8 cellular contexts compared by ENCODE assay signal in the genomic region with DNA sequence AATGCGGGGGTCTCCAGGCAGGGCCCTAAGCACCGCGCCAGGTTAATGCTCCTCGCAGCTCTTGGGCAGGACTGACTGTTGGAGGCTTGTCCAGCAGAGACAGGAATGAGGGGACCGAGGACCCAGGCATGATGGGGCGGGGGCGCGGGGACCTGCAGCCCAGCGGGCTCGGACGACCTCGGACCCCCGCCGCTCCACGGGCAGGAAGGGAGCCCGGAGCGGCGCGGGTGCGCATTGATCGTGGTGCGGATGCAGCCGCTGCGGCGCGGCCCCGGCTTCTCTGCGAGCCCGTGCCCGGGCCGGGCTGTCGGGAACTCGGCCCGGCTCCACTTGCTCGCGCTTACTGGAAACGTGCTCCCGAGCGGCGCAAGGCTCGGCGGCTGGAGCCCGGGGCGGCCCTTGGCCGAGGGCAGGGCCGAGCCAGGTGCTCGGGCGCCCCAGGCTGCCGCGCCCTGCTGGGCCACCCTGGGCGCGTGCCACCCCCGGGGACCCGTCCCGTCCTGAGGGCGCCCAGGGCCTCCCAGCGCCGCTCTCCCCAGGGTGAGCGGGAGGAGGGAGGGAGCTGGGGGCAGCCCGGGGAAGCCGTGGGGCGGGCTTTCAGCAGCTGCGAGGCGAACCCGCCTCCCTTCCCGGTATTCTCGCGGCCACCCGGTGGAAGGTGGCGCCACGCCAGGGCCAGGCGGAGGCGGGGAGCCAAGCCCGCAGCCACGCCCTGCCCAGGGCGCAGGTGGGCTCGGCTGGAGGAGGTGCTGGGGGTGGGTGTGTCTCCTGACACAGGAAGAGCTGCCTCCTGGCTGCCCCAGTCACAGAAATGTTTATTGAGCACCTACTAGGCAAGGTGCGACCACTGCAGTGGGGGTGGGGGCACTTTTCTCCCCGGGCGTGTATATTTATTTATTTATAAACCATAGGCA. TPM values are rescaled to one million over a fixed set of nuclear protein-coding genes. Genes with fewer than 3 reads are reported as not detected.
A peak's percentile ranks its signal among the peaks of the same experiment; 100 is the strongest.
DNase-seq lines count a peak whose midpoint lies in the region; ATAC-seq and TF ChIP-seq lines count a peak whose summit lies in the region.

No MANE protein-coding gene starts in this region.

- peaks cover 34 to 54% (median 45%) of the 10 kb centered on the region in 6 donors for H3K4me1 ChIP-seq in spleen

- H3K9me3 ChIP-seq in spleen: no peaks in the 10 kb centered on the region

- TF ChIP-seq POLR2A in spleen (IDR thresholded peaks at IDR 0.05): no peak

- ATAC-seq in GM18867 (IDR thresholded peaks at IDR 0.05; ENCODE audit: unreplicated experiment): peak; percentile 38
- ATAC-seq in GM18517 (IDR thresholded peaks at IDR 0.05; ENCODE audit: unreplicated experiment): no peak
- no peak for ATAC-seq in HG03571 (IDR thresholded peaks at IDR 0.05; ENCODE audit: unreplicated experiment)

- intact Hi-C loops in spleen (cut with DNase I; ENCODE audit: low total_unique reads): no loop called here

- DNase-seq in NCI-H1092 treated with DMSO at 0.1 percent for 48 hours (lab: John Stamatoyannopoulos, UW) (peak; percentile 65), T-helper 1 cell (peak; percentile 53 to 82 (median 57)), astrocyte of the cerebellum (ENCODE audit: low read depth) (no peak), spleen (peak; percentile 89)

- 4 to 6% (median 4%) methylated on average over 52 to 80 of the region's 80 CpGs for WGBS in spleen, 5 donors

- TF ChIP-seq CTCF in astrocyte of the cerebellum (IDR thresholded peaks at IDR 0.05; ENCODE audit: low read depth, low read length, missing control alignments): no peak
- TF ChIP-seq CTCF in spleen (IDR thresholded peaks at IDR 0.05 in 8 of 11, conservative IDR thresholded peaks at IDR 0.05 in 3 of 11): no peak

- in situ Hi-C loops in astrocyte of the cerebellum (cut with HindIII; ENCODE audit: low sequenced_read_pairs): no loop called here

- H3K27me3 ChIP-seq in spleen (replicated peaks in 1 of 7): peaks cover 0 to 57% (median 9%) of the 10 kb centered on the region in 7 donors

- peak overlapping the region in 7 of 8 donors; percentile 73 to 83 (median 80) for H3K27ac ChIP-seq in spleen

- H3K4me3 ChIP-seq in astrocyte of the cerebellum (ENCODE audit: low read depth, low read length) (peak overlapping the region; percentile 20), iPS-11a (ENCODE audit: low read depth, low read length) (peak overlapping the region; percentile 41), spleen (peak overlapping the region; percentile 1 to 72 (median 45))

- H3K36me3 ChIP-seq in spleen: no peaks in the 10 kb centered on the region

RNA-seq across cellular contexts. Expression of gene SOCS3, which starts 45.9 kb away (rescaled TPM):
- total RNA-seq in spleen: 100 to 1,000 TPM in 4 of 7 donors, 10 to 100 TPM in 3; 21.4 to 164 (median 103) TPM
- polyA plus RNA-seq in spleen: 10 to 100 TPM; 10.7 to 22.2 (median 12.2) TPM
